ENCODE assay signal across 11 cellular contexts in genomic region chr16:84483882-84484565, GRCh38. TPM values are rescaled to one million over a fixed set of nuclear protein-coding genes. Genes with fewer than 3 reads are reported as not detected.
DNase-seq lines count a peak whose midpoint lies in the region; ATAC-seq lines count a peak whose summit lies in the region.
"Had no signal": no experiment of that assay in that cellular context is flagged by ENCODE, and none has a peak within 500 bp of the region (broad histone marks: within the 10 kb centered on the region; RNA-seq: fewer than 3 reads in every experiment).

No MANE protein-coding gene starts in this region.

- DNase-seq in activated naive CD8-positive, alpha-beta T cell treated with anti-CD3 and anti-CD28 coated beads, Interleukin-2, amount 10 ng/mL, durations not matched to agents 7 days and 5 days = peak; percentile 17
- no peak for DNase-seq in activated naive CD8-positive, alpha-beta T cell treated with anti-CD3 and anti-CD28 coated beads for 36 hours
- peak; percentile 50 for DNase-seq in islet precursor cell
- peak; percentile 55 for DNase-seq in sciatic nerve (ENCODE audit: low spot score)
- no peak for DNase-seq in HT-29 (ENCODE audit: low spot score)
- DNase-seq in RPMI8226 = no peak
- no peak for DNase-seq in AG08396 (ENCODE audit: low spot score)
- DNase-seq: DMS153, GOT3, NCI-H1048 had no signal

- H3K36me3 Mint-ChIP-seq in activated naive CD8-positive, alpha-beta T cell treated with anti-CD3 and anti-CD28 coated beads, Interleukin-2, amount 10 ng/mL, durations not matched to agents 7 days and 5 days = peaks cover 35% of the 10 kb centered on the region
- H3K36me3 Mint-ChIP-seq in activated naive CD8-positive, alpha-beta T cell treated with anti-CD3 and anti-CD28 coated beads for 36 hours = peaks cover 2% of the 10 kb centered on the region

- H3K4me3 Mint-ChIP-seq in activated naive CD8-positive, alpha-beta T cell treated with anti-CD3 and anti-CD28 coated beads, Interleukin-2, amount 10 ng/mL, durations not matched to agents 7 days and 5 days = no peak overlapping the region
- H3K4me3 Mint-ChIP-seq in activated naive CD8-positive, alpha-beta T cell treated with anti-CD3 and anti-CD28 coated beads for 36 hours = no peak overlapping the region

- ATAC-seq in activated naive CD8-positive, alpha-beta T cell treated with anti-CD3 and anti-CD28 coated beads, Interleukin-2, amount 10 ng/mL, durations not matched to agents 7 days and 5 days (ENCODE audit: low read depth) = no peak
- peak; percentile 6 for ATAC-seq in sciatic nerve
- ATAC-seq in HG03457 (IDR thresholded peaks at IDR 0.05; ENCODE audit: unreplicated experiment) = no peak

- H3K9me3 Mint-ChIP-seq in activated naive CD8-positive, alpha-beta T cell treated with anti-CD3 and anti-CD28 coated beads, Interleukin-2, amount 10 ng/mL, durations not matched to agents 7 days and 5 days = no peaks in the 10 kb centered on the region
- no peaks in the 10 kb centered on the region for H3K9me3 Mint-ChIP-seq in activated naive CD8-positive, alpha-beta T cell treated with anti-CD3 and anti-CD28 coated beads for 36 hours

- POLR2A ChIA-PET in activated naive CD8-positive, alpha-beta T cell treated with anti-CD3 and anti-CD28 coated beads, Interleukin-2, amount 10 ng/mL, durations not matched to agents 7 days and 5 days (lab: Charles Lee) = no interaction called here

- peak overlapping the region; percentile 25 for H3K27ac Mint-ChIP-seq in activated naive CD8-positive, alpha-beta T cell treated with anti-CD3 and anti-CD28 coated beads, Interleukin-2, amount 10 ng/mL, durations not matched to agents 7 days and 5 days
- no peak overlapping the region for H3K27ac Mint-ChIP-seq in activated naive CD8-positive, alpha-beta T cell treated with anti-CD3 and anti-CD28 coated beads for 36 hours

- intact Hi-C loops in sciatic nerve (cut with DNase I) = loop anchor here (5.0 to 10.0 kb wide), 3 partner anchors 207 to 519 kb away; partner anchors contain the start of genes NECAB2 and TAF1C

- no peaks in the 10 kb centered on the region for H3K27me3 Mint-ChIP-seq in activated naive CD8-positive, alpha-beta T cell treated with anti-CD3 and anti-CD28 coated beads, Interleukin-2, amount 10 ng/mL, durations not matched to agents 7 days and 5 days
- H3K27me3 Mint-ChIP-seq in activated naive CD8-positive, alpha-beta T cell treated with anti-CD3 and anti-CD28 coated beads for 36 hours = no peaks in the 10 kb centered on the region

- H3K4me1 Mint-ChIP-seq in activated naive CD8-positive, alpha-beta T cell treated with anti-CD3 and anti-CD28 coated beads, Interleukin-2, amount 10 ng/mL, durations not matched to agents 7 days and 5 days = peaks cover under 1% of the 10 kb centered on the region
- H3K4me1 Mint-ChIP-seq in activated naive CD8-positive, alpha-beta T cell treated with anti-CD3 and anti-CD28 coated beads for 36 hours = no peaks in the 10 kb centered on the region

RNA-seq across cellular contexts. Expression of gene MEAK7, which starts 20.4 kb away (rescaled TPM):
- 10 to 100 TPM; 95.7 to 98.3 TPM for total RNA-seq in activated naive CD8-positive, alpha-beta T cell treated with anti-CD3 and anti-CD28 coated beads, Interleukin-2, amount 10 ng/mL, durations not matched to agents 7 days and 5 days
- 10 to 100 TPM; 10.4 to 11.3 TPM for total RNA-seq in activated naive CD8-positive, alpha-beta T cell treated with anti-CD3 and anti-CD28 coated beads for 36 hours
- 21.8 TPM for total RNA-seq in sciatic nerve
- 7.4 and 11.3 TPM in 2 replicates for total RNA-seq in HT-29 (2014; rRNA removed; shearing (Covaris generic))

Comparison
In these comparisons a context has a peak if more than half of its experiments do, and no peak if none do; other contexts are left out.
1. DNase-seq: peak in activated naive CD8-positive, alpha-beta T cell treated with anti-CD3 and anti-CD28 coated beads, Interleukin-2, amount 10 ng/mL, durations not matched to agents 7 days and 5 days (single experiment), islet precursor cell (single experiment) and sciatic nerve (single experiment); none in activated naive CD8-positive, alpha-beta T cell treated with anti-CD3 and anti-CD28 coated beads for 36 hours (single experiment), HT-29 (single experiment), RPMI8226 (single experiment) and AG08396 (single experiment).